8 cellular contexts compared by ENCODE assay signal in the genomic region with DNA sequence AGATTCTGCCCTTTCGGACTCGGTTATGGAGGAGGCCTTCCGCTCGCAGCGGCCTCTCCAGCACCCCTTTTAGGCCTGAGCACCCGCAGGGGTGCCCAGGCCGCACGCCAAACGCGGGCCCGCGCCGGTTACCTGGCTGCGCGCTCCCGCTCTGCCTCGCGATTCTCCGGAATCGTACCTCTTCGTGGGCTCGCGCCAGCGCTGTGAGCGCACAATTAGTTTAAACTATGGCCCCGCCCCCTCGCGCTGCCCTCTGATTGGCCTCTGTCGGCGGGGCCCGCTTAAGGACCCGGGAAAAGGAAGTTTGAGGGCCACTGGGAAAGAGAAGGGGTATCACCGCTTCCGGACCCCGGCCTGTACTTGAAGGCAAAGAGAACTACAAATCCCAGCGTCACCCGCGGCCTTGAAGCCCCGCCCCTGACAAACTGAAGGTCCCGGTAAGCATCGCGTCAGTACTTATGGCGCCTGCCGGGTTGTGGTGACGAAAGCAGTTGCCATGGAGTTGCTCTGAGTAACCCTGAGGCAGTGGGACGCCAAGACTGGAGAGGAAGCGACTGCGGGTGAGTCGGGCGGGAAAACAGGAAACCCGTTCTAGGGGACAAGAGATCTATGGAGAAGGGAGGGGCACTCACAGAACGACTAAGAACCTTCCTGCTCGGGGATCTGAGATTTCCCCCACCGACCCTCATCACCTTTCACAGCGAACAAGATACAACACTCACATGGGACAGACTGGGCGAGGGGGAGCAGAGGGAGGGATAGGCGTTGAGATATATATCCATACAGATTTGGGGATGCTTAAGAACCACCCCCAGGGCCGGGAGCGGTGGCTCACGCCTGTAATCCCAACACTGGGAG.
A peak's percentile ranks its signal among the peaks of the same experiment; 100 is the strongest.
DNase-seq lines count a peak whose midpoint lies in the region; ATAC-seq and TF ChIP-seq lines count a peak whose summit lies in the region.

A gene with protein sequence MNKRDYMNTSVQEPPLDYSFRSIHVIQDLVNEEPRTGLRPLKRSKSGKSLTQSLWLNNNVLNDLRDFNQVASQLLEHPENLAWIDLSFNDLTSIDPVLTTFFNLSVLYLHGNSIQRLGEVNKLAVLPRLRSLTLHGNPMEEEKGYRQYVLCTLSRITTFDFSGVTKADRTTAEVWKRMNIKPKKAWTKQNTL (plus strand): TSS at position 525 of the 858 bp plus-strand sequence. CDS start 8,234 bp downstream, outside the sequence.
A gene with protein sequence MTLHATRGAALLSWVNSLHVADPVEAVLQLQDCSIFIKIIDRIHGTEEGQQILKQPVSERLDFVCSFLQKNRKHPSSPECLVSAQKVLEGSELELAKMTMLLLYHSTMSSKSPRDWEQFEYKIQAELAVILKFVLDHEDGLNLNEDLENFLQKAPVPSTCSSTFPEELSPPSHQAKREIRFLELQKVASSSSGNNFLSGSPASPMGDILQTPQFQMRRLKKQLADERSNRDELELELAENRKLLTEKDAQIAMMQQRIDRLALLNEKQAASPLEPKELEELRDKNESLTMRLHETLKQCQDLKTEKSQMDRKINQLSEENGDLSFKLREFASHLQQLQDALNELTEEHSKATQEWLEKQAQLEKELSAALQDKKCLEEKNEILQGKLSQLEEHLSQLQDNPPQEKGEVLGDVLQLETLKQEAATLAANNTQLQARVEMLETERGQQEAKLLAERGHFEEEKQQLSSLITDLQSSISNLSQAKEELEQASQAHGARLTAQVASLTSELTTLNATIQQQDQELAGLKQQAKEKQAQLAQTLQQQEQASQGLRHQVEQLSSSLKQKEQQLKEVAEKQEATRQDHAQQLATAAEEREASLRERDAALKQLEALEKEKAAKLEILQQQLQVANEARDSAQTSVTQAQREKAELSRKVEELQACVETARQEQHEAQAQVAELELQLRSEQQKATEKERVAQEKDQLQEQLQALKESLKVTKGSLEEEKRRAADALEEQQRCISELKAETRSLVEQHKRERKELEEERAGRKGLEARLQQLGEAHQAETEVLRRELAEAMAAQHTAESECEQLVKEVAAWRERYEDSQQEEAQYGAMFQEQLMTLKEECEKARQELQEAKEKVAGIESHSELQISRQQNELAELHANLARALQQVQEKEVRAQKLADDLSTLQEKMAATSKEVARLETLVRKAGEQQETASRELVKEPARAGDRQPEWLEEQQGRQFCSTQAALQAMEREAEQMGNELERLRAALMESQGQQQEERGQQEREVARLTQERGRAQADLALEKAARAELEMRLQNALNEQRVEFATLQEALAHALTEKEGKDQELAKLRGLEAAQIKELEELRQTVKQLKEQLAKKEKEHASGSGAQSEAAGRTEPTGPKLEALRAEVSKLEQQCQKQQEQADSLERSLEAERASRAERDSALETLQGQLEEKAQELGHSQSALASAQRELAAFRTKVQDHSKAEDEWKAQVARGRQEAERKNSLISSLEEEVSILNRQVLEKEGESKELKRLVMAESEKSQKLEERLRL (N-terminal part only) (minus strand): TSS at position 217 of the 858 bp plus-strand sequence. CDS start 44,599 bp downstream, outside the sequence.

- ATAC-seq in GM19372 (IDR thresholded peaks at IDR 0.05; ENCODE audit: low read depth, unreplicated experiment) (peak; percentile 94), HG03521 (IDR thresholded peaks at IDR 0.05; ENCODE audit: unreplicated experiment) (peak; percentile 91)

- DNase-seq in NCI-H69 (lab: John Stamatoyannopoulos, UW) (peak; percentile 100), dedifferentiated amniotic fluid mesenchymal stem cell (ENCODE audit: extremely low spot score) (peak; percentile 100), left kidney (ENCODE audit: low read depth, low spot score) (peak; percentile 100)
- peak; percentile 99 for DNase-seq in activated CD4-positive, alpha-beta T cell treated with anti-CD3 and anti-CD28 coated beads, Interleukin-2, amount 50 U/mL, for 1 hour
- peak; percentile 100 for DNase-seq in stimulated activated CD4-positive, alpha-beta T cell treated with anti-CD3 and anti-CD28 coated beads, Interleukin-1b, Interleukin-23, amount 100 ng/mL, for 48 hours

- no peak for TF ChIP-seq CTCF in C4-2B (conservative IDR thresholded peaks at IDR 0.05)

- peak within 1 kb of the TSS; percentile 81 for H3K27ac ChIP-seq in C4-2B

Comparison
In these comparisons a context has a peak if more than half of its experiments do, and no peak if none do; other contexts are left out.
1. Peak in every context shown above with its lines: DNase-seq, ATAC-seq and H3K27ac ChIP-seq.